17 cellular contexts compared by ENCODE assay signal in genomic region chr4:70739496-70740337, GRCh38. TPM values are rescaled to one million over a fixed set of nuclear protein-coding genes. Genes with fewer than 3 reads are reported as not detected.
DNase-seq lines count a peak whose midpoint lies in the region; ATAC-seq and TF ChIP-seq lines count a peak whose summit lies in the region.
"Had no signal": no experiment of that assay in that cellular context is flagged by ENCODE, and none has a peak within 500 bp of the region (broad histone marks: within the 10 kb centered on the region; RNA-seq: fewer than 3 reads in every experiment).

No MANE protein-coding gene starts in this region.

- no peak overlapping the region for H3K4me3 ChIP-seq in BLaER1 treated with 17β-estradiol and CSF1 and Interleukin-3, amounts not matched to agents 10 nM and 100 nM
- no peak overlapping the region for H3K4me3 ChIP-seq in IMR-90 (ENCODE audit: insufficient read depth, low read depth, low read length)
- no peak overlapping the region for H3K4me3 ChIP-seq in PC-3 (ENCODE audit: low read length)
- no peak overlapping the region for H3K4me3 ChIP-seq in colonic mucosa
- H3K4me3 ChIP-seq: adrenal gland, cardiac muscle cell, SJSA1 had no signal

- H3K36me3 ChIP-seq in BLaER1 treated with 17β-estradiol and CSF1 and Interleukin-3, amounts not matched to agents 10 nM and 100 nM: no peaks in the 10 kb centered on the region
- H3K36me3 ChIP-seq in IMR-90 (ENCODE audit: control insufficient read depth, insufficient read depth, low read length): no peaks in the 10 kb centered on the region; the same call in 1 of the 2 replicates
- H3K36me3 ChIP-seq in PC-3 (ENCODE audit: low read depth, low read length): no peaks in the 10 kb centered on the region
- no peaks in the 10 kb centered on the region for H3K36me3 ChIP-seq in colonic mucosa
- H3K36me3 ChIP-seq: adrenal gland, cardiac muscle cell, SJSA1 had no signal

- no peak overlapping the region for H2BK20ac ChIP-seq in IMR-90 (ENCODE audit: low read depth, low read length)

- H3K4me2 ChIP-seq in BLaER1 treated with 17β-estradiol and CSF1 and Interleukin-3, amounts not matched to agents 10 nM and 100 nM: peak overlapping the region in 7 of 11 experiments; percentile 4 to 41 (median 14); a peak in 8 of 22 replicates
- H3K4me2 ChIP-seq in IMR-90 (ENCODE audit: low read depth, low read length) (no peak overlapping the region), PC-3 (ENCODE audit: low read length) (no peak overlapping the region)

- H4K5ac ChIP-seq in IMR-90 (ENCODE audit: low read depth, low read length): no peak overlapping the region

- H2AK9ac ChIP-seq in IMR-90 (replicated peaks; ENCODE audit: low read depth, low read length, poor library complexity): no peak overlapping the region

- peaks cover 0 to 29% (median 0%) of the 10 kb centered on the region in 11 experiments; a peak in 3 of 22 replicates for H4K20me1 ChIP-seq in BLaER1 treated with 17β-estradiol and CSF1 and Interleukin-3, amounts not matched to agents 10 nM and 100 nM
- peaks cover 20% of the 10 kb centered on the region; the same call in 1 of the 2 replicates for H4K20me1 ChIP-seq in IMR-90 (ENCODE audit: insufficient read depth, low read length)
- no peaks in the 10 kb centered on the region for H4K20me1 ChIP-seq in PC-3 (ENCODE audit: low read length)

- H3K9me3 ChIP-seq in BLaER1 treated with 17β-estradiol and CSF1 and Interleukin-3, amounts not matched to agents 10 nM and 100 nM (replicated peaks in 1 of 11): no peaks in the 10 kb centered on the region
- H3K9me3 ChIP-seq in IMR-90 (ENCODE audit: control insufficient read depth, insufficient read depth, low read length) (no peaks in the 10 kb centered on the region), PC-3 (ENCODE audit: low read length) (no peaks in the 10 kb centered on the region), colonic mucosa (no peaks in the 10 kb centered on the region)
- H3K9me3 ChIP-seq: adrenal gland, SJSA1 had no signal

- H3K4ac ChIP-seq in IMR-90 (ENCODE audit: low read depth, low read length): no peak overlapping the region

- H3K79me2 ChIP-seq in PC-3 (ENCODE audit: low read length): 0 out of 2 replicates have a peak, but pooled peaks cover 5% of the 10 kb centered on the region

- no peak overlapping the region for H3K9ac ChIP-seq in BLaER1 treated with 17β-estradiol and CSF1 and Interleukin-3, amounts not matched to agents 10 nM and 100 nM
- no peak overlapping the region for H3K9ac ChIP-seq in IMR-90 (ENCODE audit: low read depth, low read length)
- H3K9ac ChIP-seq in PC-3 (ENCODE audit: low read length): no peak overlapping the region
- no peak overlapping the region for H3K9ac ChIP-seq in colonic mucosa (ENCODE audit: low read depth in 2 of 2, low read length in 2 of 2)

- no peak overlapping the region for H2BK120ac ChIP-seq in IMR-90 (ENCODE audit: low read depth, low read length)

- H4K91ac ChIP-seq in IMR-90 (ENCODE audit: insufficient read depth, low read depth, low read length): no peak overlapping the region

- no peak overlapping the region for H2AK5ac ChIP-seq in IMR-90 (ENCODE audit: low read depth, low read length)

- dilution Hi-C loops in IMR-90 (cut with HindIII; ENCODE audit: low sequenced_read_pairs, unreplicated experiment): no loop called here

- POLR2A ChIA-PET in IMR-90 (lab: Charles Lee; ENCODE audit: unreplicated experiment) (interaction anchor here (0.5 to 1.0 kb wide), 2 partner anchors 13 to 24 kb away, joined by 3 to 6 read pairs; no protein-coding TSS in a partner anchor), PC-3 (lab: Charles Lee; ENCODE audit: unreplicated experiment) (no interaction called here)

- peaks cover 22 to 54% of the 10 kb centered on the region in 2 experiments for H3K79me1 ChIP-seq in IMR-90 (ENCODE audit: low read depth in 1 of 2, low read length in 2 of 2)

- WGBS in IMR-90 (ENCODE audit: extremely low coverage in 2 of 2, insufficient read length in 1 of 2), 2 experiments: no CpG with 5 or more reads among the region's 6 CpGs

- in situ Hi-C loops in IMR-90 (cut with MboI; ENCODE audit: low sequenced_read_pairs): no loop called here

- H2BK5ac ChIP-seq in IMR-90 (ENCODE audit: low read depth, low read length, poor library complexity, severe bottlenecking): no peak overlapping the region

- H3K23ac ChIP-seq in IMR-90 (ENCODE audit: low read depth, low read length): no peak overlapping the region

- intact Hi-C loops in IMR-90 (cut with micrococcal nuclease): no loop called here
- intact Hi-C loops in PC-3 (cut with micrococcal nuclease): loop anchor here (10.0 kb wide), 3 partner anchors 65 to 95 kb away; partner anchors contain the start of gene GRSF1
- intact Hi-C loops in colonic mucosa (cut with DNase I): no loop called here

- no peak for TF ChIP-seq RAD21 in IMR-90 (IDR thresholded peaks at IDR 0.05; ENCODE audit: low read length)

- H2AFZ ChIP-seq in IMR-90 (replicated peaks; ENCODE audit: low read length, poor library complexity) (no peak overlapping the region), PC-3 (ENCODE audit: low read length) (no peak overlapping the region)

- TF ChIP-seq CTCF in IMR-90 (conservative IDR thresholded peaks at IDR 0.05; ENCODE audit: low read depth, low read length) (no peak), PC-3 (conservative IDR thresholded peaks at IDR 0.05; ENCODE audit: low read depth, low read length) (no peak), colonic mucosa (IDR thresholded peaks at IDR 0.05) (no peak)

- ATAC-seq in IMR-90 (ENCODE audit: low read depth) (no peak), PC-3 (peak; percentile 41), left lobe of liver (no peak)
- ATAC-seq: sciatic nerve had no signal

- BruUV-seq in IMR-90 (replicated peaks; lab: Mats Ljungman, UMichigan) (no TSS peak), PC-3 (replicated peaks; lab: Mats Ljungman, UMichigan) (no TSS peak)

- H3K18ac ChIP-seq in IMR-90 (ENCODE audit: low read depth, low read length): no peak overlapping the region

- H3K9me2 ChIP-seq in PC-3 (replicated peaks; ENCODE audit: low read length): no peaks in the 10 kb centered on the region

- no peak overlapping the region for H3K56ac ChIP-seq in IMR-90 (ENCODE audit: extremely low read depth, insufficient read depth, low read length)

- peaks cover 38 to 68% (median 56%) of the 10 kb centered on the region in 10 experiments for H3K4me1 ChIP-seq in BLaER1 treated with 17β-estradiol and CSF1 and Interleukin-3, amounts not matched to agents 10 nM and 100 nM
- peaks cover 10% of the 10 kb centered on the region for H3K4me1 ChIP-seq in IMR-90 (ENCODE audit: control insufficient read depth, insufficient read depth, low read length)
- peaks cover 4% of the 10 kb centered on the region for H3K4me1 ChIP-seq in PC-3 (ENCODE audit: insufficient read depth, low read length)
- H3K4me1 ChIP-seq in colonic mucosa: peaks cover 7% of the 10 kb centered on the region

- no peak overlapping the region for H2BK15ac ChIP-seq in IMR-90 (ENCODE audit: low read depth, low read length)

- DNase-seq in IMR-90 (peak; percentile 34), PC-3 (no peak), iris pigment epithelial cell (ENCODE audit: low read depth) (peak; percentile 54), left lobe of liver (ENCODE audit: low spot score) (no peak), colonic mucosa (no peak), NCI-H187 (lab: John Stamatoyannopoulos, UW) (no peak)
- no peak for DNase-seq in activated CD4-positive, alpha-beta T cell treated with anti-CD3 and anti-CD28 coated beads, Interleukin-2, amount 50 U/mL, for 1 hour
- DNase-seq: activated CD4-positive, CD25-positive, alpha-beta regulatory T cell treated with anti-CD3 and anti-CD28 coated beads, Interleukin-2, amount 50 U/mL, for 72 hours; adrenal gland; NCI-H1436 treated with DMSO at 0.1 percent for 48 hours; NCI-H510A; occipital lobe; OCI-M1 had no signal

- H3F3A ChIP-seq in PC-3 (ENCODE audit: low read length, unreplicated experiment): no peaks in the 10 kb centered on the region

- TF ChIP-seq POLR2A in IMR-90 (IDR thresholded peaks at IDR 0.05; ENCODE audit: low read depth, low read length): no peak

- CTCF ChIA-PET in IMR-90 (lab: Yijun Ruan, JAX) (interaction anchor here (0.7 kb wide), 2 partner anchors 115 to 521 kb away, joined by 3 read pairs; no protein-coding TSS in a partner anchor), PC-3 (lab: Charles Lee) (interaction anchor here (0.7 kb wide), 1 partner anchor 68 kb away, joined by 3 read pairs; no protein-coding TSS in a partner anchor)

- H3K27ac ChIP-seq in BLaER1 treated with 17β-estradiol and CSF1 and Interleukin-3, amounts not matched to agents 10 nM and 100 nM: no peak overlapping the region
- H3K27ac ChIP-seq in IMR-90 (ENCODE audit: insufficient read depth, low read length): no peak overlapping the region
- no peak overlapping the region for H3K27ac ChIP-seq in PC-3 (ENCODE audit: low read length)
- H3K27ac ChIP-seq in colonic mucosa: no peak overlapping the region
- H3K27ac ChIP-seq: adrenal gland, cardiac muscle cell, SJSA1 had no signal

- H3K27me3 ChIP-seq in BLaER1 treated with 17β-estradiol and CSF1 and Interleukin-3, amounts not matched to agents 10 nM and 100 nM: no peaks in the 10 kb centered on the region
- H3K27me3 ChIP-seq in IMR-90 (ENCODE audit: control insufficient read depth, insufficient read depth, low read length): no peaks in the 10 kb centered on the region
- H3K27me3 ChIP-seq in PC-3 (ENCODE audit: low read length): no peaks in the 10 kb centered on the region
- H3K27me3 ChIP-seq in colonic mucosa: no peaks in the 10 kb centered on the region
- H3K27me3 ChIP-seq: adrenal gland, cardiac muscle cell, SJSA1 had no signal

- H3K9me1 ChIP-seq in IMR-90 (ENCODE audit: insufficient read depth, low read length): peaks cover 10% of the 10 kb centered on the region; the same call in 1 of the 2 replicates

- no peak overlapping the region for H4K8ac ChIP-seq in IMR-90 (ENCODE audit: low read depth in 2 of 2, low read length in 2 of 2)

- H3K14ac ChIP-seq in IMR-90 (replicated peaks; ENCODE audit: low read depth, low read length): no peak overlapping the region

TF ChIP-seq in IMR-90, 13 proteins besides CTCF, POLR2A, EP300 and RAD21 (continues in another document):
- TF ChIP-seq BHLHE40 (IDR thresholded peaks at IDR 0.05; ENCODE audit: low read depth, low read length) (no peak), CHD1 (IDR thresholded peaks at IDR 0.05; ENCODE audit: low read depth, low read length) (no peak), CEBPB (IDR thresholded peaks at IDR 0.05; ENCODE audit: low read depth, low read length) (peak; percentile 50; the same call in 1 of the 2 replicates), MAFK (IDR thresholded peaks at IDR 0.05; ENCODE audit: low read depth, low read length) (no peak)

RNA-seq across cellular contexts. Expression of gene RUFY3, which starts 18.0 kb away (rescaled TPM):
- total RNA-seq in IMR-90 (2012; rRNA removed) (28.9 and 41.1 TPM in 2 replicates), PC-3 (2014; rRNA removed) (22.1 and 25.6 TPM in 2 replicates), left lobe of liver (30.1 TPM), colonic mucosa (10 to 100 TPM; 28.8 to 29.4 TPM)
- 19.6 and 20.3 TPM in 2 replicates for polyA plus RNA-seq in IMR-90 (2012; rRNA removed)
- 3.6 and 4.6 TPM in 2 replicates for polyA plus RNA-seq in IMR-90 (2012; cell fraction: cytosol; rRNA removed)
- 18.9 and 93.0 TPM in 2 replicates for polyA plus RNA-seq in IMR-90 (2012; cell fraction: nucleus; rRNA removed; ENCODE audit: low replicate concordance)

RNA-seq across cellular contexts. Expression of gene UTP3, which starts 51.4 kb away (rescaled TPM):
- 14.9 and 26.1 TPM in 2 replicates for total RNA-seq in IMR-90 (2012; rRNA removed)
- 29.8 and 30.7 TPM in 2 replicates for polyA plus RNA-seq in IMR-90 (2012; rRNA removed)
- 9.5 and 9.7 TPM in 2 replicates for polyA plus RNA-seq in IMR-90 (2012; cell fraction: cytosol; rRNA removed)
- 3.2 and 7.0 TPM in 2 replicates for polyA plus RNA-seq in IMR-90 (2012; cell fraction: nucleus; rRNA removed; ENCODE audit: low replicate concordance)
- total RNA-seq in PC-3 (2014; rRNA removed): 27.8 and 38.5 TPM in 2 replicates
- total RNA-seq in left lobe of liver: 11.5 TPM
- 10 to 100 TPM; 20.0 to 22.8 TPM for total RNA-seq in colonic mucosa

Comparison
In these comparisons a context has a peak if more than half of its experiments do, and no peak if none do; other contexts are left out.
1. H3K4me2 ChIP-seq: peak in BLaER1 treated with 17β-estradiol and CSF1 and Interleukin-3, amounts not matched to agents 10 nM and 100 nM (7 of 11); none in IMR-90 (single experiment) and PC-3 (single experiment).
2. DNase-seq: peak in IMR-90 (single experiment) and iris pigment epithelial cell (single experiment); none in PC-3 (single experiment), left lobe of liver (single experiment), activated CD4-positive, alpha-beta T cell treated with anti-CD3 and anti-CD28 coated beads, Interleukin-2, amount 50 U/mL, for 1 hour (single experiment), colonic mucosa (single experiment) and NCI-H187 (0 of 2).